Comparison of ENCODE assay signal across 1 cellular context in genomic region chr3:101519685-101520365, GRCh38.
A peak's percentile ranks its signal among the peaks of the same experiment; 100 is the strongest.
TF ChIP-seq lines count a peak whose summit lies in the region.

No MANE protein-coding gene starts in this region.

TF ChIP-seq in HepG2, 621 proteins besides CTCF, POLR2A, EP300 and RAD21 (continued from another document and continues in another):
- TF ChIP-seq PAXIP1 (CRISPR knock-in tag; conservative IDR thresholded peaks at IDR 0.05) (peak; percentile 59), SOX5 (CRISPR knock-in tag; IDR thresholded peaks at IDR 0.05; ENCODE audit: borderline replicate concordance) (peak; percentile 31; the same call in 1 of the 2 replicates), MED8 (CRISPR knock-in tag; IDR thresholded peaks at IDR 0.05; ENCODE audit: insufficient replicate concordance) (no peak), JUNB (CRISPR knock-in tag; IDR thresholded peaks at IDR 0.05; ENCODE audit: borderline replicate concordance) (no peak), HOXA3 (CRISPR knock-in tag; IDR thresholded peaks at IDR 0.05) (0 out of 2 replicates have a peak, but pooled peaks have one; percentile 10), SAFB2 (CRISPR knock-in tag; IDR thresholded peaks at IDR 0.05; ENCODE audit: borderline replicate concordance, low read depth) (no peak), ZNF574 (CRISPR knock-in tag; IDR thresholded peaks at IDR 0.05) (no peak), EEA1 (CRISPR knock-in tag; IDR thresholded peaks at IDR 0.05; ENCODE audit: borderline replicate concordance) (no peak), SPEN (CRISPR knock-in tag; IDR thresholded peaks at IDR 0.05; ENCODE audit: low read depth) (no peak), RARA (CRISPR knock-in tag; IDR thresholded peaks at IDR 0.05) (0 out of 2 replicates have a peak, but pooled peaks have one; percentile 27), AGO1 (IDR thresholded peaks at IDR 0.05; ENCODE audit: low read depth, low read length, poor library complexity, severe bottlenecking) (no peak), ARNT (IDR thresholded peaks at IDR 0.05) (no peak), TFDP2 (CRISPR knock-in tag; IDR thresholded peaks at IDR 0.05) (no peak), GABPA (IDR thresholded peaks at IDR 0.05; ENCODE audit: low read depth, low read length) (no peak), GABPA (CRISPR knock-in tag; IDR thresholded peaks at IDR 0.05; ENCODE audit: low read depth) (peak; percentile 22; the same call in 1 of the 2 replicates), ZFAT (CRISPR knock-in tag; conservative IDR thresholded peaks at IDR 0.05) (no peak), HNF1B (CRISPR knock-in tag; IDR thresholded peaks at IDR 0.05) (no peak), ZBTB1 (CRISPR knock-in tag; IDR thresholded peaks at IDR 0.05; ENCODE audit: borderline replicate concordance) (no peak), KAT2B (IDR thresholded peaks at IDR 0.05; ENCODE audit: borderline replicate concordance, low read depth, low read length) (no peak), PHB2 (IDR thresholded peaks at IDR 0.05; ENCODE audit: partially characterized antibody) (no peak), NR2C2 (CRISPR knock-in tag; IDR thresholded peaks at IDR 0.05; ENCODE audit: borderline replicate concordance) (no peak), PCBP2 (optimal IDR thresholded peaks at IDR 0.05; ENCODE audit: low read depth, low read length, poor library complexity, severe bottlenecking) (no peak), ZNF639 (CRISPR knock-in tag; conservative IDR thresholded peaks at IDR 0.05) (no peak), HOXA7 (CRISPR knock-in tag; IDR thresholded peaks at IDR 0.05) (no peak), GATAD2A (CRISPR knock-in tag; IDR thresholded peaks at IDR 0.05) (peak; percentile 67), REXO4 (CRISPR knock-in tag; IDR thresholded peaks at IDR 0.05; ENCODE audit: borderline replicate concordance) (no peak), HNRNPLL (IDR thresholded peaks at IDR 0.05; ENCODE audit: low read depth, low read length, poor library complexity, severe bottlenecking) (no peak), ARID5B (CRISPR knock-in tag; IDR thresholded peaks at IDR 0.05) (peak; percentile 53), ZNF841 (CRISPR knock-in tag; IDR thresholded peaks at IDR 0.05; ENCODE audit: borderline replicate concordance) (no peak), ZNF530 (CRISPR knock-in tag; IDR thresholded peaks at IDR 0.05; ENCODE audit: low read depth) (no peak), MEIS1 (CRISPR knock-in tag; IDR thresholded peaks at IDR 0.05; ENCODE audit: borderline replicate concordance) (no peak), ZNF563 (CRISPR knock-in tag; IDR thresholded peaks at IDR 0.05) (no peak), MAX (IDR thresholded peaks at IDR 0.05) (no peak), ZNF589 (CRISPR knock-in tag; conservative IDR thresholded peaks at IDR 0.05) (no peak), KDM6A (CRISPR knock-in tag; IDR thresholded peaks at IDR 0.05; ENCODE audit: low read depth) (no peak), CHD2 (IDR thresholded peaks at IDR 0.05; ENCODE audit: low read depth, low read length) (no peak), ATF3 (CRISPR knock-in tag; IDR thresholded peaks at IDR 0.05) (peak; percentile 62; the same call in 1 of the 2 replicates), ZKSCAN8 (CRISPR knock-in tag; IDR thresholded peaks at IDR 0.05; ENCODE audit: borderline replicate concordance) (no peak), CEBPB (IDR thresholded peaks at IDR 0.05; ENCODE audit: borderline replicate concordance, low read depth, low read length) (peak; percentile 59; the same call in 1 of the 2 replicates), ZFP36L2 (CRISPR knock-in tag; IDR thresholded peaks at IDR 0.05) (no peak), ZNF572 (CRISPR knock-in tag; IDR thresholded peaks at IDR 0.05) (no peak), CAMTA2 (CRISPR knock-in tag; IDR thresholded peaks at IDR 0.05; ENCODE audit: borderline replicate concordance) (no peak), RERE (CRISPR knock-in tag; IDR thresholded peaks at IDR 0.05; ENCODE audit: low read depth) (peak; percentile 19; the same call in 1 of the 2 replicates)
